Comparison of ENCODE assay signal across 7 cellular contexts in genomic region chr2:179422037-179422643, GRCh38.
A peak's percentile ranks its signal among the peaks of the same experiment; 100 is the strongest.
DNase-seq lines count a peak whose midpoint lies in the region; ATAC-seq, FAIRE-seq and TF ChIP-seq lines count a peak whose summit lies in the region.

No MANE protein-coding gene starts in this region.

- peak; percentile 71 for TF ChIP-seq CTCF in GM12865 (IDR thresholded peaks at IDR 0.05; ENCODE audit: insufficient read depth, low read depth, low read length, missing control alignments)
- TF ChIP-seq CTCF in KMS-11 (conservative IDR thresholded peaks at IDR 0.05; ENCODE audit: low read depth, low read length): peak; percentile 83
- TF ChIP-seq CTCF in RWPE1 (conservative IDR thresholded peaks at IDR 0.05; ENCODE audit: low read depth): peak; percentile 73
- TF ChIP-seq CTCF in GM12878 (IDR thresholded peaks at IDR 0.05 in 2 of 3, conservative IDR thresholded peaks at IDR 0.05 in 1 of 3; ENCODE audit: control insufficient read depth in 2 of 3, extremely low read depth in 1 of 3, insufficient read depth in 1 of 3, low read depth in 3 of 3, low read length in 3 of 3): peak; percentile 66 to 77 (median 69)

- H3K27ac ChIP-seq in GM23248 (no peak overlapping the region), KMS-11 (no peak overlapping the region), RWPE1 (no peak overlapping the region), GM12878 (ENCODE audit: control insufficient read depth, insufficient read depth) (no peak overlapping the region)

- POLR2A ChIA-PET in RWPE1 (lab: Yijun Ruan, JAX; ENCODE audit: low non-redundant PET) (no interaction called here), GM12878 (lab: Charles Lee) (no interaction called here)

- in situ Hi-C loops in GM23248 (cut with MboI): loop anchor here (5.0 kb wide), 1 partner anchor 320 kb away; no protein-coding TSS in a partner anchor
- in situ Hi-C loops in GM12878 (cut with MboI): loop anchor here (10.0 kb wide), 1 partner anchor 197 kb away; no protein-coding TSS in a partner anchor

- CTCF ChIA-PET in RWPE1 (lab: Yijun Ruan, JAX): interaction anchor here (0.6 to 1.4 kb wide), 7 partner anchors 11 to 661 kb away, joined by 3 to 4 read pairs (median 3); no protein-coding TSS in a partner anchor
- CTCF ChIA-PET in GM12878 (lab: Yijun Ruan, JAX): interaction anchor here (0.7 to 5.8 kb wide), 15 partner anchors 10 to 356 kb away, joined by 3 to 34 read pairs (median 3); no protein-coding TSS in a partner anchor

- 12% methylated on average over 5 of the region's 5 CpGs for WGBS in GM23248 (ENCODE audit: low coverage in 1 of 2, low lambda C conversion rate in 2 of 2, missing lambda C conversion rate in 2 of 2), 2 experiments
- WGBS in GM12878 (ENCODE audit: insufficient coverage, insufficient replicate concordance, low lambda C conversion rate, missing lambda C conversion rate): 1% methylated on average over 5 of the region's 5 CpGs

- H3K4me3 ChIP-seq in GM12865 (ENCODE audit: low read depth, low read length): no peak overlapping the region
- H3K4me3 ChIP-seq in GM23248: no peak overlapping the region
- H3K4me3 ChIP-seq in KMS-11 (IDR thresholded peaks at IDR 0.05; ENCODE audit: insufficient read depth, low read depth, low read length): no peak overlapping the region
- no peak overlapping the region for H3K4me3 ChIP-seq in GM12878

- H3K4me1 ChIP-seq in GM23248 (ENCODE audit: insufficient read depth) (no peaks in the 10 kb centered on the region), KMS-11 (ENCODE audit: low read depth, poor library complexity, severe bottlenecking) (no peaks in the 10 kb centered on the region), GM12878 (ENCODE audit: control insufficient read depth, insufficient read depth, low read length) (no peaks in the 10 kb centered on the region)

- no peak for TF ChIP-seq POLR2A in GM12878 (IDR thresholded peaks at IDR 0.05; ENCODE audit: low read depth, low read length)

- TF ChIP-seq EP300 in GM12878 (IDR thresholded peaks at IDR 0.05; ENCODE audit: borderline replicate concordance in 1 of 2, control insufficient read depth in 1 of 2, low read depth in 2 of 2, low read length in 2 of 2): no peak

- SMC1A ChIA-PET in GM12878 (lab: Charles Lee; ENCODE audit: uncharacterized antibody, unreplicated experiment): interaction anchor here (0.6 to 2.4 kb wide), 15 partner anchors 11 to 661 kb away, joined by 3 to 16 read pairs (median 3); no protein-coding TSS in a partner anchor

- H3K9me2 ChIP-seq in GM23248 (ENCODE audit: insufficient read depth): no peaks in the 10 kb centered on the region

- H3K79me2 ChIP-seq in GM23248 (ENCODE audit: insufficient read depth): no peaks in the 10 kb centered on the region
- no peaks in the 10 kb centered on the region for H3K79me2 ChIP-seq in KMS-11 (ENCODE audit: insufficient read depth, low read depth)
- H3K79me2 ChIP-seq in GM12878 (ENCODE audit: control insufficient read depth, insufficient read depth, low read length): no peaks in the 10 kb centered on the region

- FAIRE-seq in GM12878 (lab: Jason Lieb, UNC): peak; percentile 44

- no peaks in the 10 kb centered on the region for H3K9me3 ChIP-seq in GM23248 (ENCODE audit: low read depth)
- H3K9me3 ChIP-seq in GM12878 (replicated peaks; ENCODE audit: control insufficient read depth, insufficient read depth, low read length): no peaks in the 10 kb centered on the region

- no peak overlapping the region for H2AFZ ChIP-seq in GM23248
- no peak overlapping the region for H2AFZ ChIP-seq in KMS-11 (ENCODE audit: low read depth)
- no peak overlapping the region for H2AFZ ChIP-seq in GM12878 (ENCODE audit: control insufficient read depth, low read depth, low read length)

- H3K9ac ChIP-seq in GM23248 (no peak overlapping the region), KMS-11 (no peak overlapping the region), GM12878 (ENCODE audit: control insufficient read depth, insufficient read depth, low read length) (no peak overlapping the region)

- DNase-seq in GM12865 (ENCODE audit: low read depth) (peak; percentile 73), GM23248 (peak; percentile 84), RWPE1 (ENCODE audit: low spot score) (peak; percentile 34), GM12878 (ENCODE audit: low read depth, low spot score) (no peak), islet precursor cell (peak; percentile 79)
- peak; percentile 42 for DNase-seq in stimulated activated CD4-positive, alpha-beta T cell treated with anti-CD3 and anti-CD28 coated beads, Interleukin-4, amount 100 ng/mL, for 1 hour

- H3F3A ChIP-seq in GM23248 (ENCODE audit: insufficient read depth): no peaks in the 10 kb centered on the region

- H3K27me3 ChIP-seq in GM23248 (replicated peaks; ENCODE audit: insufficient read depth): no peaks in the 10 kb centered on the region
- no peaks in the 10 kb centered on the region for H3K27me3 ChIP-seq in KMS-11 (ENCODE audit: insufficient read depth, low read depth)
- no peaks in the 10 kb centered on the region; a peak in 1 of 4 replicates for H3K27me3 ChIP-seq in GM12878 (replicated peaks in 1 of 2; ENCODE audit: control insufficient read depth in 2 of 2, insufficient read depth in 2 of 2, low read length in 1 of 2)

- TF ChIP-seq RAD21 in GM12878 (IDR thresholded peaks at IDR 0.05; ENCODE audit: insufficient read depth, low read depth, low read length): peak; percentile 76

- H3K36me3 ChIP-seq in GM23248 (ENCODE audit: low read depth) (no peaks in the 10 kb centered on the region), KMS-11 (ENCODE audit: insufficient read depth) (no peaks in the 10 kb centered on the region), GM12878 (ENCODE audit: control insufficient read depth in 2 of 2, insufficient read depth in 2 of 2, low read length in 1 of 2) (no peaks in the 10 kb centered on the region)

- no TSS peak for BruUV-seq in GM12878 (replicated peaks; lab: Mats Ljungman, UMichigan)

- H3K4me2 ChIP-seq in GM23248 (ENCODE audit: unreplicated experiment) (no peak overlapping the region), KMS-11 (no peak overlapping the region), GM12878 (ENCODE audit: control insufficient read depth, insufficient read depth) (no peak overlapping the region)

- ATAC-seq in GM12878: peak; percentile 89

- H4K20me1 ChIP-seq in GM23248 (ENCODE audit: insufficient read depth) (no peaks in the 10 kb centered on the region), KMS-11 (ENCODE audit: insufficient read depth) (no peaks in the 10 kb centered on the region), GM12878 (ENCODE audit: control insufficient read depth, insufficient read depth) (no peaks in the 10 kb centered on the region)

- intact Hi-C loops in GM12878 (cut with micrococcal nuclease; ENCODE audit: unreplicated experiment): loop anchor here (1.0 kb wide), 1 partner anchor 328 kb away; no protein-coding TSS in a partner anchor

- RAD21 ChIA-PET in GM12878 (lab: Charles Lee; ENCODE audit: unreplicated experiment): interaction anchor here (1.0 to 1.6 kb wide), 5 partner anchors 10 to 19 kb away, joined by 3 to 5 read pairs (median 3); no protein-coding TSS in a partner anchor

TF ChIP-seq in GM12878, 131 proteins besides CTCF, POLR2A, EP300 and RAD21 (continues in another document):
- TF ChIP-seq NR2C1 (IDR thresholded peaks at IDR 0.05) (no peak), RAD51 (IDR thresholded peaks at IDR 0.05) (no peak), BRCA1 (IDR thresholded peaks at IDR 0.05; ENCODE audit: low read depth, low read length) (no peak), IKZF1 (conservative IDR thresholded peaks at IDR 0.05) (no peak), SIN3A (IDR thresholded peaks at IDR 0.05; ENCODE audit: low read depth, low read length) (no peak), E2F4 (IDR thresholded peaks at IDR 0.05; ENCODE audit: low read depth, low read length) (no peak), TCF12 (IDR thresholded peaks at IDR 0.05; ENCODE audit: low read depth, low read length) (no peak), ZBTB4 (CRISPR knock-in tag; IDR thresholded peaks at IDR 0.05) (no peak), MTA2 (IDR thresholded peaks at IDR 0.05; ENCODE audit: low read depth) (no peak), USF2 (IDR thresholded peaks at IDR 0.05; ENCODE audit: borderline replicate concordance, low read depth, low read length) (no peak)
